In the genomic region with DNA sequence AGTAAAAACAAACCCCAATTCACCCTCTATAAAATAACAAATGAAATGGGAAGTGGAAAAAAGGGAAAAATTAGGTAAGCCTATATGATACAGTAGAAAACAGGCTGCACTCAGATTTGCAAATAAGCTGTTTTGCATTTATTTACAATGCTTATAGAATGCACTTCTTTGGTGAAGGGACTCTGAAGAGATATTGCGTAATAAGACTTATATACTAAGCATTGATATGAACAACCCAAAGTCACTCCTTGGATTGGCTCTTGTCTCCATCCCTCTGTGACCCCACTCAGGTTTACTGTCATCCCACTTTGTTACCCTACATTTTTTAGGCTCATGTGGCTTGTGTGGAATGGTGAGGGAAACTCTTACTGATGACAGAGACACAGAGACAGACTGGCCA, we compare ENCODE assay signal across 1 cellular context.
TF ChIP-seq lines count a peak whose summit lies in the region.

No MANE protein-coding gene starts in this region.

TF ChIP-seq in HepG2, 621 proteins besides CTCF, POLR2A, EP300 and RAD21:
- TF ChIP-seq CEBPB (IDR thresholded peaks at IDR 0.05; ENCODE audit: borderline replicate concordance, low read depth, low read length) (peak; percentile 90), NR3C1 (CRISPR knock-in tag; IDR thresholded peaks at IDR 0.05) (no peak), CEBPG (CRISPR knock-in tag; IDR thresholded peaks at IDR 0.05) (peak; percentile 52; the same call in 1 of the 2 replicates)
TF ChIP-seq in HepG2: peak in this region for 2.
